1 cellular context compared by ENCODE assay signal in genomic region chr18:76494181-76494540, GRCh38.
TF ChIP-seq lines count a peak whose summit lies in the region.

No MANE protein-coding gene starts in this region.

TF ChIP-seq in H1, 55 proteins besides CTCF, POLR2A, EP300 and RAD21 (continued from another document):
- no peak for TF ChIP-seq CHD7 (IDR thresholded peaks at IDR 0.05; ENCODE audit: insufficient replicate concordance, low read length)
- TF ChIP-seq GTF2F1 (IDR thresholded peaks at IDR 0.05; ENCODE audit: borderline replicate concordance, low read depth, low read length) = no peak
- TF ChIP-seq HDAC6 (IDR thresholded peaks at IDR 0.05; ENCODE audit: low read depth, low read length) = no peak
- no peak for TF ChIP-seq RFX5 (IDR thresholded peaks at IDR 0.05; ENCODE audit: borderline replicate concordance, low read depth, low read length)
TF ChIP-seq in H1: peak in this region for 0.
